24 cellular contexts compared by ENCODE assay signal in genomic region chr18:58700209-58700608, GRCh38. TPM values are rescaled to one million over a fixed set of nuclear protein-coding genes. Genes with fewer than 3 reads are reported as not detected.
DNase-seq lines count a peak whose midpoint lies in the region; ATAC-seq, FAIRE-seq and TF ChIP-seq lines count a peak whose summit lies in the region.
"Had no signal": no experiment of that assay in that cellular context is flagged by ENCODE, and none has a peak within 500 bp of the region (broad histone marks: within the 10 kb centered on the region; RNA-seq: fewer than 3 reads in every experiment).

No MANE protein-coding gene starts in this region.

- H2AK9ac ChIP-seq in IMR-90 (replicated peaks; ENCODE audit: low read depth, low read length, poor library complexity): no peak overlapping the region

- H4K5ac ChIP-seq in IMR-90 (ENCODE audit: low read depth, low read length): no peak overlapping the region

- H2BK15ac ChIP-seq in IMR-90 (ENCODE audit: low read depth, low read length): no peak overlapping the region

- H3K23ac ChIP-seq in IMR-90 (ENCODE audit: low read depth, low read length): no peak overlapping the region

- H3K4me3 ChIP-seq in A549 (no peak overlapping the region), IMR-90 (ENCODE audit: insufficient read depth, low read depth, low read length) (no peak overlapping the region), choroid plexus epithelial cell (ENCODE audit: low read depth, low read length) (no peak overlapping the region), lower lobe of right lung (no peak overlapping the region)
- H3K4me3 ChIP-seq: BLaER1 treated with 17β-estradiol and CSF1 and Interleukin-3, amounts not matched to agents 10 nM and 100 nM; GM23248 had no signal

- H4K20me1 ChIP-seq in IMR-90 (ENCODE audit: insufficient read depth, low read length): no peaks in the 10 kb centered on the region

- H3K9me3 ChIP-seq in A549 (no peaks in the 10 kb centered on the region), IMR-90 (ENCODE audit: control insufficient read depth, insufficient read depth, low read length) (no peaks in the 10 kb centered on the region), lower lobe of right lung (no peaks in the 10 kb centered on the region)
- H3K9me3 ChIP-seq: BE2C had no signal

- H2BK120ac ChIP-seq in IMR-90 (ENCODE audit: low read depth, low read length): no peak overlapping the region

- H3K4ac ChIP-seq in IMR-90 (ENCODE audit: low read depth, low read length): no peak overlapping the region

- TF ChIP-seq POLR2A in A549 (IDR thresholded peaks at IDR 0.05; ENCODE audit: low read length) (no peak), IMR-90 (IDR thresholded peaks at IDR 0.05; ENCODE audit: low read depth, low read length) (no peak)

- dilution Hi-C loops in IMR-90 (cut with HindIII; ENCODE audit: low sequenced_read_pairs, unreplicated experiment): no loop called here

- H3K18ac ChIP-seq in IMR-90 (ENCODE audit: low read depth, low read length): no peak overlapping the region

- H3K36me3 ChIP-seq in IMR-90 (ENCODE audit: control insufficient read depth, insufficient read depth, low read length): peaks cover 10% of the 10 kb centered on the region
- peaks cover 59% of the 10 kb centered on the region for H3K36me3 ChIP-seq in lower lobe of right lung
- H3K36me3 ChIP-seq: BE2C had no signal

- no peak for TF ChIP-seq EP300 in A549 (IDR thresholded peaks at IDR 0.05)

- H3K27me3 ChIP-seq in IMR-90 (ENCODE audit: control insufficient read depth, insufficient read depth, low read length): no peaks in the 10 kb centered on the region
- H3K27me3 ChIP-seq in lower lobe of right lung (ENCODE audit: low read depth): no peaks in the 10 kb centered on the region
- H3K27me3 ChIP-seq: BE2C; BLaER1 treated with 17β-estradiol and CSF1 and Interleukin-3, amounts not matched to agents 10 nM and 100 nM had no signal

- peaks cover 15 to 21% of the 10 kb centered on the region in 2 experiments for H3K79me1 ChIP-seq in IMR-90 (ENCODE audit: low read depth in 1 of 2, low read length in 2 of 2)

- H4K8ac ChIP-seq in IMR-90 (ENCODE audit: low read depth in 2 of 2, low read length in 2 of 2): no peak overlapping the region

- no peak overlapping the region for H3K9ac ChIP-seq in IMR-90 (ENCODE audit: low read depth, low read length)
- H3K9ac ChIP-seq: BLaER1 treated with 17β-estradiol and CSF1 and Interleukin-3, amounts not matched to agents 10 nM and 100 nM; GM23248 had no signal

- no peak overlapping the region for H2BK20ac ChIP-seq in IMR-90 (ENCODE audit: low read depth, low read length)

- ATAC-seq in A549 (no peak), IMR-90 (ENCODE audit: low read depth) (no peak), lower lobe of right lung (no peak)

- H3K4me1 ChIP-seq in A549 (peaks cover 6% of the 10 kb centered on the region; the same call in 1 of the 3 replicates), IMR-90 (ENCODE audit: control insufficient read depth, insufficient read depth, low read length) (no peaks in the 10 kb centered on the region), lower lobe of right lung (no peaks in the 10 kb centered on the region)
- H3K4me1 ChIP-seq: BE2C; BLaER1 treated with 17β-estradiol and CSF1 and Interleukin-3, amounts not matched to agents 10 nM and 100 nM had no signal

- no peak overlapping the region for H3K56ac ChIP-seq in IMR-90 (ENCODE audit: extremely low read depth, insufficient read depth, low read length)

- H3K4me2 ChIP-seq in A549 (no peak overlapping the region), IMR-90 (ENCODE audit: low read depth, low read length) (no peak overlapping the region)
- H3K4me2 ChIP-seq: BLaER1 treated with 17β-estradiol and CSF1 and Interleukin-3, amounts not matched to agents 10 nM and 100 nM had no signal

- POLR2A ChIA-PET in A549 (lab: Yijun Ruan, JAX): no interaction called here
- POLR2A ChIA-PET in IMR-90 (lab: Charles Lee; ENCODE audit: unreplicated experiment): no interaction called here

- H2AFZ ChIP-seq in IMR-90 (replicated peaks; ENCODE audit: low read length, poor library complexity): no peak overlapping the region
- H2AFZ ChIP-seq: GM23248 had no signal

- H3K14ac ChIP-seq in IMR-90 (replicated peaks; ENCODE audit: low read depth, low read length): no peak overlapping the region

- no peak for FAIRE-seq in A549 (lab: Jason Lieb, UNC)
- FAIRE-seq: A204.1, GM12892, H1 had no signal

- no peak for TF ChIP-seq RAD21 in A549 (conservative IDR thresholded peaks at IDR 0.05 in 1 of 2, IDR thresholded peaks at IDR 0.05 in 1 of 2)
- no peak for TF ChIP-seq RAD21 in IMR-90 (IDR thresholded peaks at IDR 0.05; ENCODE audit: low read length)

- intact Hi-C loops in IMR-90 (cut with micrococcal nuclease): no loop called here
- intact Hi-C loops in lower lobe of right lung (cut with DNase I): no loop called here

- in situ Hi-C loops in IMR-90 (cut with MboI; ENCODE audit: low sequenced_read_pairs): no loop called here

- H3K27ac ChIP-seq in A549 (no peak overlapping the region), IMR-90 (ENCODE audit: insufficient read depth, low read length) (no peak overlapping the region), lower lobe of right lung (no peak overlapping the region)
- H3K27ac ChIP-seq: 22Rv1; BLaER1 treated with 17β-estradiol and CSF1 and Interleukin-3, amounts not matched to agents 10 nM and 100 nM; GM23248 had no signal

- no peaks in the 10 kb centered on the region for H3K9me1 ChIP-seq in IMR-90 (ENCODE audit: insufficient read depth, low read length)

- no TSS peak for BruUV-seq in IMR-90 (replicated peaks; lab: Mats Ljungman, UMichigan)

- H4K91ac ChIP-seq in IMR-90 (ENCODE audit: insufficient read depth, low read depth, low read length): no peak overlapping the region

- no peak overlapping the region for H2BK5ac ChIP-seq in IMR-90 (ENCODE audit: low read depth, low read length, poor library complexity, severe bottlenecking)

- WGBS in A549 (ENCODE audit: missing lambda C conversion rate): 82% methylated on average over 4 of the region's 4 CpGs
- WGBS in IMR-90 (ENCODE audit: extremely low coverage in 2 of 2, insufficient read length in 1 of 2), 2 experiments: no CpG with 5 or more reads among the region's 4 CpGs

- DNase-seq in DMS53 (lab: John Stamatoyannopoulos, UW) (peak; percentile 36), DMS53 treated with DMSO at 0.1 percent for 48 hours (lab: John Stamatoyannopoulos, UW; ENCODE audit: unreplicated experiment) (no peak), A549 (ENCODE audit: low read depth in 1 of 2, low spot score in 1 of 2) (no peak), IMR-90 (no peak), choroid plexus epithelial cell (ENCODE audit: low read depth) (peak; percentile 13), GM19240 (ENCODE audit: insufficient read length, low spot score) (no peak), lower lobe of right lung (no peak), midbrain (lab: John Stamatoyannopoulos, UW) (no peak)
- DNase-seq: ACHN; AML-193; BE2C; CD4-positive, alpha-beta T cell; CD8-positive, alpha-beta memory T cell; DMS153; DMS79 treated with DMSO at 0.1 percent for 48 hours; GF-D8; H7; HCEC 1CT had no signal

- H2AK5ac ChIP-seq in IMR-90 (ENCODE audit: low read depth, low read length): no peak overlapping the region

- TF ChIP-seq CTCF in A549 (IDR thresholded peaks at IDR 0.05) (no peak), IMR-90 (conservative IDR thresholded peaks at IDR 0.05; ENCODE audit: low read depth, low read length) (no peak), choroid plexus epithelial cell (conservative IDR thresholded peaks at IDR 0.05; ENCODE audit: low read depth, low read length) (no peak), lower lobe of right lung (IDR thresholded peaks at IDR 0.05) (no peak)

- CTCF ChIA-PET in A549 (lab: Yijun Ruan, JAX) (interaction anchor here (0.8 to 1.0 kb wide), 4 partner anchors 64 to 170 kb away, joined by 3 to 4 read pairs (median 3); no protein-coding TSS in a partner anchor), IMR-90 (lab: Yijun Ruan, JAX) (interaction anchor here (0.7 kb wide), 1 partner anchor 578 kb away, joined by 4 read pairs; no protein-coding TSS in a partner anchor)

TF ChIP-seq in A549, 52 proteins besides CTCF, POLR2A, EP300 and RAD21:
- 0 out of 2 replicates have a peak, but pooled peaks have one; percentile 52 for TF ChIP-seq NFE2L2 (conservative IDR thresholded peaks at IDR 0.05; ENCODE audit: low read length)
- TF ChIP-seq MAFK (IDR thresholded peaks at IDR 0.05; ENCODE audit: partially characterized antibody): peak; percentile 67
- no peak for TF ChIP-seq FOSL2 (IDR thresholded peaks at IDR 0.05)
- peak; percentile 58; the same call in 1 of the 2 replicates for TF ChIP-seq FOSL2 (CRISPR knock-in tag; IDR thresholded peaks at IDR 0.05)
- TF ChIP-seq HOXB13 (CRISPR knock-in tag; IDR thresholded peaks at IDR 0.05; ENCODE audit: low read depth): no peak

TF ChIP-seq in IMR-90, 13 proteins besides CTCF, POLR2A, EP300 and RAD21:
- TF ChIP-seq FOS (IDR thresholded peaks at IDR 0.05; ENCODE audit: low read depth, low read length): 0 out of 2 replicates have a peak, but pooled peaks have one; percentile 24
- TF ChIP-seq NFE2L2 (IDR thresholded peaks at IDR 0.05; ENCODE audit: low read depth, low read length): peak; percentile 83
- peak; percentile 31 for TF ChIP-seq MAFK (IDR thresholded peaks at IDR 0.05; ENCODE audit: low read depth, low read length)
- no peak for TF ChIP-seq ELK1 (IDR thresholded peaks at IDR 0.05; ENCODE audit: borderline replicate concordance, low read depth, low read length)

RNA-seq across cellular contexts. Expression of gene MALT1, which starts 28.9 kb away (rescaled TPM):
- polyA plus RNA-seq in A549 (2011; rRNA removed) (30.0 and 30.7 TPM in 2 replicates), A549 (2017; fragmentation: RNase III; extraction: RNeasy Plus Mini Kit Qiagen cat#74134 plus additional on column Dnase treatment) (28.0 to 34.0 TPM (median 33.3 TPM) in 3 replicates), IMR-90 (2012; rRNA removed) (6.8 and 8.3 TPM in 2 replicates)
- 5.9 and 6.5 TPM in 2 replicates for polyA plus RNA-seq in A549 (2012; cell fraction: cytosol; rRNA removed)
- polyA plus RNA-seq in A549 (2012; cell fraction: nucleus; rRNA removed): 3.8 and 5.5 TPM in 2 replicates
- 17.7 and 20.4 TPM in 2 replicates for polyA minus RNA-seq in A549 (2011; rRNA and poly(A)+ RNA removed)
- total RNA-seq in IMR-90 (2012; rRNA removed) (25.3 and 25.8 TPM in 2 replicates), lower lobe of right lung (23.1 TPM)
- polyA plus RNA-seq in IMR-90 (2012; cell fraction: cytosol; rRNA removed): 1.4 and 1.9 TPM in 2 replicates
- polyA plus RNA-seq in IMR-90 (2012; cell fraction: nucleus; rRNA removed; ENCODE audit: low replicate concordance): 2.6 and 17.9 TPM in 2 replicates

Comparison
In these comparisons a context has a peak if more than half of its experiments do, and no peak if none do; other contexts are left out.
1. DNase-seq: peak in DMS53 (single experiment) and choroid plexus epithelial cell (single experiment); none in DMS53 treated with DMSO at 0.1 percent for 48 hours (single experiment), A549 (0 of 2), IMR-90 (single experiment), GM19240 (single experiment), lower lobe of right lung (single experiment) and midbrain (single experiment).